Comparison of ENCODE assay signal across 22 cellular contexts in the genomic region with DNA sequence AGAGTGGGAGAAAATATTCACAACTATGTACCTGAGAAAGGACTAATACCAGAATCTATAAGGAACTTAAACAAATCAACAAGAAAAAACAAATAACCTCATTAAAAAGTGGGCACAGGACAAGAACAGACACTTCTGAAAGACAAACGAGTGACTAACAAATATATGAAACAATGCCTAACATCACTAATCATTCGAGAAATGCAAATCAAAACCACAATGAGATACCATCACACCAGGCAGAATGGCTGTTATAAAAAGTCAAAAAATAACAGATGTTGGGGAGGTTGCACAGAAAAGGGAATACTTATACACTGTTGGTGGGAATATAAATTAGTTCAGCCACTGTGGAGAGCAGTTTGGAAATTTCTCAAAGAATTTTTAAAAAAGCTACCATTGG.
"Had no signal": no experiment of that assay in that cellular context is flagged by ENCODE, and none has a peak within 500 bp of the region (broad histone marks: within the 10 kb centered on the region; RNA-seq: fewer than 3 reads in every experiment).

No MANE protein-coding gene starts in this region.

- H3K4me1 ChIP-seq: left ventricle myocardium inferior, right atrium auricular region, right lobe of liver, stomach, testis, thyroid gland, upper lobe of right lung had no signal

- DNase-seq: islet precursor cell; left ventricle myocardium inferior; midbrain; mucosa of descending colon; naive thymus-derived CD4-positive, alpha-beta T cell; ovary; right lobe of liver; stimulated activated CD4-positive, alpha-beta T cell treated with anti-CD3 and anti-CD28 coated beads, Interleukin-12 subunit alpha, Interleukin-12 subunit beta, amount 100 ng/mL, for 4 hours; stimulated activated CD4-positive, alpha-beta T cell treated with anti-CD3 and anti-CD28 coated beads, Interleukin-15, amount 100 ng/mL, for 24 hours; stimulated activated CD4-positive, alpha-beta T cell treated with anti-CD3 and anti-CD28 coated beads, Interleukin-2, amount 100 ng/mL, for 24 hours; stimulated activated CD4-positive, alpha-beta T cell treated with anti-CD3 and anti-CD28 coated beads, Interleukin-4, amount 100 ng/mL, for 1 hour; stimulated activated naive B cell treated with anti-CD40 and anti-IgM and Interleukin-4, amounts not matched to agents 10 μg/mL and 1 μg/mL and 100 μg/mL, for 72 hours; stimulated activated naive CD8-positive, alpha-beta T cell treated with anti-CD3 and anti-CD28 coated beads, Interleukin-15, Interleukin-2, amounts not matched to agents 100 U/mL and 50 U/mL, for 24 hours; stomach; testis; thyroid gland; upper lobe of right lung had no signal

- H3K27me3 ChIP-seq: hepatocyte, ovary, right atrium auricular region, right lobe of liver, stomach, testis, thyroid gland had no signal

- H3K9me3 ChIP-seq: left ventricle myocardium inferior, mucosa of descending colon, ovary, right atrium auricular region, right lobe of liver, stomach, testis, thyroid gland, upper lobe of right lung had no signal

- H3K36me3 ChIP-seq: left ventricle myocardium inferior, ovary, right atrium auricular region, right lobe of liver, stomach, thyroid gland, upper lobe of right lung had no signal

- ATAC-seq: mucosa of descending colon; naive thymus-derived CD4-positive, alpha-beta T cell; natural killer cell treated with Interleukin-12 subunit alpha and Interleukin-12 subunit beta and Interleukin-15 and Interleukin-18, amount 100 ng/mL, for 72 hours; right lobe of liver; stimulated activated naive B cell treated with anti-CD40 and anti-IgM and Interleukin-4, amounts not matched to agents 10 μg/mL and 1 μg/mL and 100 μg/mL, for 72 hours; stimulated activated naive CD8-positive, alpha-beta T cell treated with anti-CD3 and anti-CD28 coated beads, Interleukin-15, Interleukin-2, amounts not matched to agents 100 U/mL and 50 U/mL, for 24 hours; upper lobe of right lung had no signal

- H3K4me3 ChIP-seq: hepatocyte, left ventricle myocardium inferior, lung, mucosa of descending colon, ovary, right atrium auricular region, right lobe of liver, skin epidermis, stomach, testis, thyroid gland, upper lobe of right lung had no signal
